ENCODE assay signal across 1 cellular context in the genomic region with DNA sequence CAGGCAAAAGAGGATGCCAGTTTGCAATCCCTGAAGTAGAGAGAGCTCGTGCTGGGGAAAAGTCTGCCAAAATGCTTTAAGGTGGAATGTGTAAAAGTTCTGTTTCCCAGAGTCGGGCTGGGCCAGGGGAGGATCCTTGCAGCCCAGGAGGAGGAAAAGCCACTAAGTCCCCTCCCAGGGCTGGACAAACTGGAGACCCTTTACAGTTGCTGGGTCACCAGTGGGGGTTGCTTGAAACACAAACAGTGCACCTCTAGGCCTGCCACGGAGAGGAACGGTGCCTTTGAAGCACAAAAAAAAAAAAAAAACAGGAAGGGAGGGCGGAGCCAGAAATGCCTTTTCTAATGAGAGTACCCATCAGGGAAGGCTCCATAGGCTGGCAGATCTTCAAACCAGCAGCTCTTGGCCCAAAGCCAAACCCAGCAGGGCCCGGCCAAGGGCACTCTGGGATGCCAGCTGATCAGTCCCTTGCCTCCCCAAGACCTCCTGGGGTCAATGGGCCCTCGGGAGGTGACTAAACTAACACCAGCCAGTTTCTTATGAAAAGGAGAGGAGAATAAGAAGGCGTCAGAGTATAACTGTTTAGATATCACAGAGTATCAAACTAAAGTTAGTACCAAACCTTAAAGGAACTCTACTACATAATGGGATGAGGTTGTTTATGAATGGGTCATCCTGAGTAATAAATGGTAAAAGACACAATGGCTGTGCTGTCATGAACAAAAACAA.
TF ChIP-seq lines count a peak whose summit lies in the region.

No MANE protein-coding gene starts in this region.

TF ChIP-seq in HEK293, 187 proteins besides CTCF, POLR2A, EP300 and RAD21 (continued from another document and continues in another):
- TF ChIP-seq, protein P1, sequence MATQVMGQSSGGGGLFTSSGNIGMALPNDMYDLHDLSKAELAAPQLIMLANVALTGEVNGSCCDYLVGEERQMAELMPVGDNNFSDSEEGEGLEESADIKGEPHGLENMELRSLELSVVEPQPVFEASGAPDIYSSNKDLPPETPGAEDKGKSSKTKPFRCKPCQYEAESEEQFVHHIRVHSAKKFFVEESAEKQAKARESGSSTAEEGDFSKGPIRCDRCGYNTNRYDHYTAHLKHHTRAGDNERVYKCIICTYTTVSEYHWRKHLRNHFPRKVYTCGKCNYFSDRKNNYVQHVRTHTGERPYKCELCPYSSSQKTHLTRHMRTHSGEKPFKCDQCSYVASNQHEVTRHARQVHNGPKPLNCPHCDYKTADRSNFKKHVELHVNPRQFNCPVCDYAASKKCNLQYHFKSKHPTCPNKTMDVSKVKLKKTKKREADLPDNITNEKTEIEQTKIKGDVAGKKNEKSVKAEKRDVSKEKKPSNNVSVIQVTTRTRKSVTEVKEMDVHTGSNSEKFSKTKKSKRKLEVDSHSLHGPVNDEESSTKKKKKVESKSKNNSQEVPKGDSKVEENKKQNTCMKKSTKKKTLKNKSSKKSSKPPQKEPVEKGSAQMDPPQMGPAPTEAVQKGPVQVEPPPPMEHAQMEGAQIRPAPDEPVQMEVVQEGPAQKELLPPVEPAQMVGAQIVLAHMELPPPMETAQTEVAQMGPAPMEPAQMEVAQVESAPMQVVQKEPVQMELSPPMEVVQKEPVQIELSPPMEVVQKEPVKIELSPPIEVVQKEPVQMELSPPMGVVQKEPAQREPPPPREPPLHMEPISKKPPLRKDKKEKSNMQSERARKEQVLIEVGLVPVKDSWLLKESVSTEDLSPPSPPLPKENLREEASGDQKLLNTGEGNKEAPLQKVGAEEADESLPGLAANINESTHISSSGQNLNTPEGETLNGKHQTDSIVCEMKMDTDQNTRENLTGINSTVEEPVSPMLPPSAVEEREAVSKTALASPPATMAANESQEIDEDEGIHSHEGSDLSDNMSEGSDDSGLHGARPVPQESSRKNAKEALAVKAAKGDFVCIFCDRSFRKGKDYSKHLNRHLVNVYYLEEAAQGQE (tag by site-specific recombination; IDR thresholded peaks at IDR 0.05): no peak
- TF ChIP-seq EGR2 (tag by site-specific recombination; IDR thresholded peaks at IDR 0.05; ENCODE audit: low read depth) (no peak), ZNF354C (tag by site-specific recombination; IDR thresholded peaks at IDR 0.05; ENCODE audit: borderline replicate concordance, low read depth) (no peak), ZNF830 (tag by site-specific recombination; IDR thresholded peaks at IDR 0.05; ENCODE audit: low read depth) (no peak), ZSCAN16 (tag by site-specific recombination; IDR thresholded peaks at IDR 0.05) (no peak), KLF9 (tag by site-specific recombination; IDR thresholded peaks at IDR 0.05; ENCODE audit: low read depth) (no peak), ZNF10 (tag by site-specific recombination; IDR thresholded peaks at IDR 0.05) (no peak), HOXC10 (CRISPR knock-in tag; IDR thresholded peaks at IDR 0.05) (no peak), MZF1 (tag by site-specific recombination; IDR thresholded peaks at IDR 0.05; ENCODE audit: borderline replicate concordance) (no peak), ZNF426 (tag by site-specific recombination; IDR thresholded peaks at IDR 0.05) (no peak), ZNF549 (tag by site-specific recombination; IDR thresholded peaks at IDR 0.05) (no peak), SP3 (tag by site-specific recombination; IDR thresholded peaks at IDR 0.05) (peak; percentile 28), ZNF654 (tag by site-specific recombination; IDR thresholded peaks at IDR 0.05; ENCODE audit: low read depth) (no peak), ZNF558 (tag by site-specific recombination; IDR thresholded peaks at IDR 0.05) (no peak), ZNF394 (tag by site-specific recombination; IDR thresholded peaks at IDR 0.05; ENCODE audit: borderline replicate concordance) (no peak), TRIM28 (IDR thresholded peaks at IDR 0.05; ENCODE audit: borderline replicate concordance, low read length) (no peak), GLI4 (tag by site-specific recombination; IDR thresholded peaks at IDR 0.05) (no peak), ZNF626 (tag by site-specific recombination; IDR thresholded peaks at IDR 0.05) (no peak), ZNF596 (tag by site-specific recombination; IDR thresholded peaks at IDR 0.05) (0 out of 2 replicates have a peak, but pooled peaks have one; percentile 51), KLF10 (tag by site-specific recombination; IDR thresholded peaks at IDR 0.05) (0 out of 2 replicates have a peak, but pooled peaks have one; percentile 52), ZNF133 (tag by site-specific recombination; IDR thresholded peaks at IDR 0.05) (no peak), ZBTB8A (tag by site-specific recombination; IDR thresholded peaks at IDR 0.05) (peak; percentile 80), ZNF2 (tag by site-specific recombination; IDR thresholded peaks at IDR 0.05) (no peak), MYNN (tag by site-specific recombination; IDR thresholded peaks at IDR 0.05; ENCODE audit: borderline replicate concordance) (no peak)
- TF ChIP-seq, protein P2, sequence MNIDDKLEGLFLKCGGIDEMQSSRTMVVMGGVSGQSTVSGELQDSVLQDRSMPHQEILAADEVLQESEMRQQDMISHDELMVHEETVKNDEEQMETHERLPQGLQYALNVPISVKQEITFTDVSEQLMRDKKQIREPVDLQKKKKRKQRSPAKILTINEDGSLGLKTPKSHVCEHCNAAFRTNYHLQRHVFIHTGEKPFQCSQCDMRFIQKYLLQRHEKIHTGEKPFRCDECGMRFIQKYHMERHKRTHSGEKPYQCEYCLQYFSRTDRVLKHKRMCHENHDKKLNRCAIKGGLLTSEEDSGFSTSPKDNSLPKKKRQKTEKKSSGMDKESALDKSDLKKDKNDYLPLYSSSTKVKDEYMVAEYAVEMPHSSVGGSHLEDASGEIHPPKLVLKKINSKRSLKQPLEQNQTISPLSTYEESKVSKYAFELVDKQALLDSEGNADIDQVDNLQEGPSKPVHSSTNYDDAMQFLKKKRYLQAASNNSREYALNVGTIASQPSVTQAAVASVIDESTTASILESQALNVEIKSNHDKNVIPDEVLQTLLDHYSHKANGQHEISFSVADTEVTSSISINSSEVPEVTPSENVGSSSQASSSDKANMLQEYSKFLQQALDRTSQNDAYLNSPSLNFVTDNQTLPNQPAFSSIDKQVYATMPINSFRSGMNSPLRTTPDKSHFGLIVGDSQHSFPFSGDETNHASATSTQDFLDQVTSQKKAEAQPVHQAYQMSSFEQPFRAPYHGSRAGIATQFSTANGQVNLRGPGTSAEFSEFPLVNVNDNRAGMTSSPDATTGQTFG (tag by site-specific recombination; IDR thresholded peaks at IDR 0.05; ENCODE audit: borderline replicate concordance): no peak
- TF ChIP-seq, protein P3, sequence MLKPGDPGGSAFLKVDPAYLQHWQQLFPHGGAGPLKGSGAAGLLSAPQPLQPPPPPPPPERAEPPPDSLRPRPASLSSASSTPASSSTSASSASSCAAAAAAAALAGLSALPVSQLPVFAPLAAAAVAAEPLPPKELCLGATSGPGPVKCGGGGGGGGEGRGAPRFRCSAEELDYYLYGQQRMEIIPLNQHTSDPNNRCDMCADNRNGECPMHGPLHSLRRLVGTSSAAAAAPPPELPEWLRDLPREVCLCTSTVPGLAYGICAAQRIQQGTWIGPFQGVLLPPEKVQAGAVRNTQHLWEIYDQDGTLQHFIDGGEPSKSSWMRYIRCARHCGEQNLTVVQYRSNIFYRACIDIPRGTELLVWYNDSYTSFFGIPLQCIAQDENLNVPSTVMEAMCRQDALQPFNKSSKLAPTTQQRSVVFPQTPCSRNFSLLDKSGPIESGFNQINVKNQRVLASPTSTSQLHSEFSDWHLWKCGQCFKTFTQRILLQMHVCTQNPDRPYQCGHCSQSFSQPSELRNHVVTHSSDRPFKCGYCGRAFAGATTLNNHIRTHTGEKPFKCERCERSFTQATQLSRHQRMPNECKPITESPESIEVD (tag by site-specific recombination; IDR thresholded peaks at IDR 0.05): peak; percentile 60; the same call in 1 of the 2 replicates
- TF ChIP-seq, protein P4, sequence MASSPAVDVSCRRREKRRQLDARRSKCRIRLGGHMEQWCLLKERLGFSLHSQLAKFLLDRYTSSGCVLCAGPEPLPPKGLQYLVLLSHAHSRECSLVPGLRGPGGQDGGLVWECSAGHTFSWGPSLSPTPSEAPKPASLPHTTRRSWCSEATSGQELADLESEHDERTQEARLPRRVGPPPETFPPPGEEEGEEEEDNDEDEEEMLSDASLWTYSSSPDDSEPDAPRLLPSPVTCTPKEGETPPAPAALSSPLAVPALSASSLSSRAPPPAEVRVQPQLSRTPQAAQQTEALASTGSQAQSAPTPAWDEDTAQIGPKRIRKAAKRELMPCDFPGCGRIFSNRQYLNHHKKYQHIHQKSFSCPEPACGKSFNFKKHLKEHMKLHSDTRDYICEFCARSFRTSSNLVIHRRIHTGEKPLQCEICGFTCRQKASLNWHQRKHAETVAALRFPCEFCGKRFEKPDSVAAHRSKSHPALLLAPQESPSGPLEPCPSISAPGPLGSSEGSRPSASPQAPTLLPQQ (tag by site-specific recombination; IDR thresholded peaks at IDR 0.05): peak; percentile 57
- TF ChIP-seq, protein P5, sequence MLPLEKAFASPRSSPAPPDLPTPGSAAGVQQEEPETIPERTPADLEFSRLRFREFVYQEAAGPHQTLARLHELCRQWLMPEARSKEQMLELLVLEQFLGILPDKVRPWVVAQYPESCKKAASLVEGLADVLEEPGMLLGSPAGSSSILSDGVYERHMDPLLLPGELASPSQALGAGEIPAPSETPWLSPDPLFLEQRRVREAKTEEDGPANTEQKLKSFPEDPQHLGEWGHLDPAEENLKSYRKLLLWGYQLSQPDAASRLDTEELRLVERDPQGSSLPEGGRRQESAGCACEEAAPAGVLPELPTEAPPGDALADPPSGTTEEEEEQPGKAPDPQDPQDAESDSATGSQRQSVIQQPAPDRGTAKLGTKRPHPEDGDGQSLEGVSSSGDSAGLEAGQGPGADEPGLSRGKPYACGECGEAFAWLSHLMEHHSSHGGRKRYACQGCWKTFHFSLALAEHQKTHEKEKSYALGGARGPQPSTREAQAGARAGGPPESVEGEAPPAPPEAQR (tag by site-specific recombination; IDR thresholded peaks at IDR 0.05): no peak
- TF ChIP-seq, protein P6, sequence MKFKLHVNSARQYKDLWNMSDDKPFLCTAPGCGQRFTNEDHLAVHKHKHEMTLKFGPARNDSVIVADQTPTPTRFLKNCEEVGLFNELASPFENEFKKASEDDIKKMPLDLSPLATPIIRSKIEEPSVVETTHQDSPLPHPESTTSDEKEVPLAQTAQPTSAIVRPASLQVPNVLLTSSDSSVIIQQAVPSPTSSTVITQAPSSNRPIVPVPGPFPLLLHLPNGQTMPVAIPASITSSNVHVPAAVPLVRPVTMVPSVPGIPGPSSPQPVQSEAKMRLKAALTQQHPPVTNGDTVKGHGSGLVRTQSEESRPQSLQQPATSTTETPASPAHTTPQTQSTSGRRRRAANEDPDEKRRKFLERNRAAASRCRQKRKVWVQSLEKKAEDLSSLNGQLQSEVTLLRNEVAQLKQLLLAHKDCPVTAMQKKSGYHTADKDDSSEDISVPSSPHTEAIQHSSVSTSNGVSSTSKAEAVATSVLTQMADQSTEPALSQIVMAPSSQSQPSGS (tag by site-specific recombination; IDR thresholded peaks at IDR 0.05; ENCODE audit: low read depth): no peak
- TF ChIP-seq, protein P7, sequence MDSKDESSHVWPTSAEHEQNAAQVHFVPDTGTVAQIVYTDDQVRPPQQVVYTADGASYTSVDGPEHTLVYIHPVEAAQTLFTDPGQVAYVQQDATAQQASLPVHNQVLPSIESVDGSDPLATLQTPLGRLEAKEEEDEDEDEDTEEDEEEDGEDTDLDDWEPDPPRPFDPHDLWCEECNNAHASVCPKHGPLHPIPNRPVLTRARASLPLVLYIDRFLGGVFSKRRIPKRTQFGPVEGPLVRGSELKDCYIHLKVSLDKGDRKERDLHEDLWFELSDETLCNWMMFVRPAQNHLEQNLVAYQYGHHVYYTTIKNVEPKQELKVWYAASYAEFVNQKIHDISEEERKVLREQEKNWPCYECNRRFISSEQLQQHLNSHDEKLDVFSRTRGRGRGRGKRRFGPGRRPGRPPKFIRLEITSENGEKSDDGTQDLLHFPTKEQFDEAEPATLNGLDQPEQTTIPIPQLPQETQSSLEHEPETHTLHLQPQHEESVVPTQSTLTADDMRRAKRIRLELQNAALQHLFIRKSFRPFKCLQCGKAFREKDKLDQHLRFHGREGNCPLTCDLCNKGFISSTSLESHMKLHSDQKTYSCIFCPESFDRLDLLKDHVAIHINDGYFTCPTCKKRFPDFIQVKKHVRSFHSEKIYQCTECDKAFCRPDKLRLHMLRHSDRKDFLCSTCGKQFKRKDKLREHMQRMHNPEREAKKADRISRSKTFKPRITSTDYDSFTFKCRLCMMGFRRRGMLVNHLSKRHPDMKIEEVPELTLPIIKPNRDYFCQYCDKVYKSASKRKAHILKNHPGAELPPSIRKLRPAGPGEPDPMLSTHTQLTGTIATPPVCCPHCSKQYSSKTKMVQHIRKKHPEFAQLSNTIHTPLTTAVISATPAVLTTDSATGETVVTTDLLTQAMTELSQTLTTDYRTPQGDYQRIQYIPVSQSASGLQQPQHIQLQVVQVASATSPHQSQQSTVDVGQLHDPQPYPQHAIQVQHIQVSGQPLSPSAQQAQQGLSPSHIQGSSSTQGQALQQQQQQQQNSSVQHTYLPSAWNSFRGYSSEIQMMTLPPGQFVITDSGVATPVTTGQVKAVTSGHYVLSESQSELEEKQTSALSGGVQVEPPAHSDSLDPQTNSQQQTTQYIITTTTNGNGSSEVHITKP (tag by site-specific recombination; IDR thresholded peaks at IDR 0.05): peak; percentile 63
- TF ChIP-seq, protein P8, sequence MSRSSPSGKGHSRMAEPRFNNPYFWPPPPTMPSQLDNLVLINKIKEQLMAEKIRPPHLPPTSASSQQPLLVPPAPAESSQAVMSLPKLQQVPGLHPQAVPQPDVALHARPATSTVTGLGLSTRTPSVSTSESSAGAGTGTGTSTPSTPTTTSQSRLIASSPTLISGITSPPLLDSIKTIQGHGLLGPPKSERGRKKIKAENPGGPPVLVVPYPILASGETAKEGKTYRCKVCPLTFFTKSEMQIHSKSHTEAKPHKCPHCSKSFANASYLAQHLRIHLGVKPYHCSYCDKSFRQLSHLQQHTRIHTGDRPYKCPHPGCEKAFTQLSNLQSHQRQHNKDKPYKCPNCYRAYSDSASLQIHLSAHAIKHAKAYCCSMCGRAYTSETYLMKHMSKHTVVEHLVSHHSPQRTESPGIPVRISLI (tag by site-specific recombination; IDR thresholded peaks at IDR 0.05): peak; percentile 93
- TF ChIP-seq, protein P9, sequence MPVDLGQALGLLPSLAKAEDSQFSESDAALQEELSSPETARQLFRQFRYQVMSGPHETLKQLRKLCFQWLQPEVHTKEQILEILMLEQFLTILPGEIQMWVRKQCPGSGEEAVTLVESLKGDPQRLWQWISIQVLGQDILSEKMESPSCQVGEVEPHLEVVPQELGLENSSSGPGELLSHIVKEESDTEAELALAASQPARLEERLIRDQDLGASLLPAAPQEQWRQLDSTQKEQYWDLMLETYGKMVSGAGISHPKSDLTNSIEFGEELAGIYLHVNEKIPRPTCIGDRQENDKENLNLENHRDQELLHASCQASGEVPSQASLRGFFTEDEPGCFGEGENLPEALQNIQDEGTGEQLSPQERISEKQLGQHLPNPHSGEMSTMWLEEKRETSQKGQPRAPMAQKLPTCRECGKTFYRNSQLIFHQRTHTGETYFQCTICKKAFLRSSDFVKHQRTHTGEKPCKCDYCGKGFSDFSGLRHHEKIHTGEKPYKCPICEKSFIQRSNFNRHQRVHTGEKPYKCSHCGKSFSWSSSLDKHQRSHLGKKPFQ (tag by site-specific recombination; IDR thresholded peaks at IDR 0.05): no peak
- TF ChIP-seq, protein P10, sequence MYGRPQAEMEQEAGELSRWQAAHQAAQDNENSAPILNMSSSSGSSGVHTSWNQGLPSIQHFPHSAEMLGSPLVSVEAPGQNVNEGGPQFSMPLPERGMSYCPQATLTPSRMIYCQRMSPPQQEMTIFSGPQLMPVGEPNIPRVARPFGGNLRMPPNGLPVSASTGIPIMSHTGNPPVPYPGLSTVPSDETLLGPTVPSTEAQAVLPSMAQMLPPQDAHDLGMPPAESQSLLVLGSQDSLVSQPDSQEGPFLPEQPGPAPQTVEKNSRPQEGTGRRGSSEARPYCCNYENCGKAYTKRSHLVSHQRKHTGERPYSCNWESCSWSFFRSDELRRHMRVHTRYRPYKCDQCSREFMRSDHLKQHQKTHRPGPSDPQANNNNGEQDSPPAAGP (tag by site-specific recombination; IDR thresholded peaks at IDR 0.05): no peak
